In genomic region chr10:79445708-79446450, GRCh38 we compare ENCODE assay signal across 8 cellular contexts. TPM values are rescaled to one million over a fixed set of nuclear protein-coding genes. Genes with fewer than 3 reads are reported as not detected.
DNase-seq lines count a peak whose midpoint lies in the region; ATAC-seq and TF ChIP-seq lines count a peak whose summit lies in the region.

No MANE protein-coding gene starts in this region.

- DNase-seq in GM04503 (ENCODE audit: low read depth) = peak; percentile 95
- peak; percentile 73 for DNase-seq in NCI-H1092 (lab: John Stamatoyannopoulos, UW)
- DNase-seq in SKM-1 (lab: John Stamatoyannopoulos, UW; ENCODE audit: unreplicated experiment) = peak; percentile 91
- peak; percentile 95 for DNase-seq in activated naive CD8-positive, alpha-beta T cell treated with anti-CD3 and anti-CD28 coated beads for 36 hours
- peak; percentile 89 for DNase-seq in glutamatergic neuron
- DNase-seq in omental fat pad (ENCODE audit: low spot score) = peak; percentile 89

- no peaks in the 10 kb centered on the region for H3K9me3 Mint-ChIP-seq in activated naive CD8-positive, alpha-beta T cell treated with anti-CD3 and anti-CD28 coated beads for 36 hours
- peaks cover 10% of the 10 kb centered on the region for H3K9me3 Mint-ChIP-seq in glutamatergic neuron (ENCODE audit: unreplicated experiment)

- H3K27me3 Mint-ChIP-seq in activated naive CD8-positive, alpha-beta T cell treated with anti-CD3 and anti-CD28 coated beads for 36 hours = peaks cover 17% of the 10 kb centered on the region
- peaks cover 13% of the 10 kb centered on the region for H3K27me3 Mint-ChIP-seq in glutamatergic neuron (ENCODE audit: unreplicated experiment)

- no peaks in the 10 kb centered on the region for H3K36me3 Mint-ChIP-seq in activated naive CD8-positive, alpha-beta T cell treated with anti-CD3 and anti-CD28 coated beads for 36 hours
- no peaks in the 10 kb centered on the region for H3K36me3 Mint-ChIP-seq in glutamatergic neuron (ENCODE audit: unreplicated experiment)

- H3K27ac ChIP-seq in temporal lobe (ENCODE audit: low read depth, low read length) = peak overlapping the region; percentile 67

- ATAC-seq in HG02610 (IDR thresholded peaks at IDR 0.05; ENCODE audit: unreplicated experiment) (peak; percentile 97), omental fat pad (ENCODE audit: low FRiP score) (peak; percentile 92)

- H3K4me3 Mint-ChIP-seq in activated naive CD8-positive, alpha-beta T cell treated with anti-CD3 and anti-CD28 coated beads for 36 hours = peak overlapping the region; percentile 74
- peak overlapping the region; percentile 93 for H3K4me3 Mint-ChIP-seq in glutamatergic neuron (ENCODE audit: unreplicated experiment)

- peak overlapping the region; percentile 52 for H3K27ac Mint-ChIP-seq in activated naive CD8-positive, alpha-beta T cell treated with anti-CD3 and anti-CD28 coated beads for 36 hours
- H3K27ac Mint-ChIP-seq in glutamatergic neuron (ENCODE audit: unreplicated experiment) = peak overlapping the region; percentile 60

- TF ChIP-seq CTCF in glutamatergic neuron (IDR thresholded peaks at IDR 0.05; ENCODE audit: partially characterized antibody, unreplicated experiment) = no peak
- no peak for TF ChIP-seq CTCF in omental fat pad (IDR thresholded peaks at IDR 0.05)

- peaks cover 20% of the 10 kb centered on the region for H3K4me1 Mint-ChIP-seq in activated naive CD8-positive, alpha-beta T cell treated with anti-CD3 and anti-CD28 coated beads for 36 hours
- peaks cover 30% of the 10 kb centered on the region for H3K4me1 Mint-ChIP-seq in glutamatergic neuron (ENCODE audit: low read depth, unreplicated experiment)

RNA-seq across cellular contexts. Expression of gene ZCCHC24, which starts 0.5 kb away (rescaled TPM):
- under 1 TPM; 0.78 to 0.80 TPM for total RNA-seq in activated naive CD8-positive, alpha-beta T cell treated with anti-CD3 and anti-CD28 coated beads for 36 hours
- total RNA-seq in glutamatergic neuron (ENCODE audit: unreplicated experiment) (3.0 TPM), omental fat pad (10 to 100 TPM; 47.1 to 73.6 (median 55.5) TPM), temporal lobe (5.7 TPM)

Comparison
In these comparisons a context has a peak if more than half of its experiments do, and no peak if none do; other contexts are left out.
1. Peak in every context shown above with its lines: DNase-seq, ATAC-seq and H3K27ac ChIP-seq.